15 cellular contexts compared by ENCODE assay signal in genomic region chr11:116109228-116109627, GRCh38.
A peak's percentile ranks its signal among the peaks of the same experiment; 100 is the strongest.
DNase-seq lines count a peak whose midpoint lies in the region; ATAC-seq, FAIRE-seq and TF ChIP-seq lines count a peak whose summit lies in the region.
"Had no signal": no experiment of that assay in that cellular context is flagged by ENCODE, and none has a peak within 500 bp of the region (broad histone marks: within the 10 kb centered on the region; RNA-seq: fewer than 3 reads in every experiment).

No MANE protein-coding gene starts in this region.

- no peak overlapping the region for H2BK15ac ChIP-seq in IMR-90 (ENCODE audit: low read depth, low read length)

- POLR2A ChIA-PET in IMR-90 (lab: Charles Lee; ENCODE audit: unreplicated experiment): no interaction called here

- no TSS peak for BruUV-seq in IMR-90 (replicated peaks; lab: Mats Ljungman, UMichigan)

- H2AK9ac ChIP-seq in IMR-90 (replicated peaks; ENCODE audit: low read depth, low read length, poor library complexity): no peak overlapping the region

- CTCF ChIA-PET in IMR-90 (lab: Yijun Ruan, JAX): no interaction called here

- no peak overlapping the region for H2AK5ac ChIP-seq in IMR-90 (ENCODE audit: low read depth, low read length)

- TF ChIP-seq RAD21 in IMR-90 (IDR thresholded peaks at IDR 0.05; ENCODE audit: low read length): no peak

- no peaks in the 10 kb centered on the region for H3K4me1 ChIP-seq in IMR-90 (ENCODE audit: control insufficient read depth, insufficient read depth, low read length)
- peaks cover 13% of the 10 kb centered on the region for H3K4me1 ChIP-seq in keratinocyte (ENCODE audit: control insufficient read depth, extremely low read depth, insufficient read depth, low read length)
- no peaks in the 10 kb centered on the region for H3K4me1 ChIP-seq in MM.1S (ENCODE audit: low read length)

- H3K27me3 ChIP-seq in IMR-90 (ENCODE audit: control insufficient read depth, insufficient read depth, low read length) (no peaks in the 10 kb centered on the region), keratinocyte (ENCODE audit: control insufficient read depth, extremely low read depth, insufficient read depth, low read length) (no peaks in the 10 kb centered on the region), MM.1S (replicated peaks; ENCODE audit: insufficient read depth, low read length) (no peaks in the 10 kb centered on the region)
- H3K27me3 ChIP-seq: BLaER1 treated with 17β-estradiol and CSF1 and Interleukin-3, amounts not matched to agents 10 nM and 100 nM had no signal

- no CpG with 5 or more reads among the region's 5 CpGs for WGBS in IMR-90 (ENCODE audit: extremely low coverage in 2 of 2, insufficient read length in 1 of 2), 2 experiments

- H3K9me1 ChIP-seq in IMR-90 (ENCODE audit: insufficient read depth, low read length): no peaks in the 10 kb centered on the region
- H3K9me1 ChIP-seq in keratinocyte (ENCODE audit: control insufficient read depth, extremely low read depth, insufficient read depth, low read length): no peaks in the 10 kb centered on the region

- FAIRE-seq in keratinocyte (lab: Jason Lieb, UNC): peak; percentile 84
- no peak for FAIRE-seq in GM12892 (lab: Jason Lieb, UNC)

- H3K23ac ChIP-seq in IMR-90 (ENCODE audit: low read depth, low read length): no peak overlapping the region

- no peak overlapping the region for H4K91ac ChIP-seq in IMR-90 (ENCODE audit: insufficient read depth, low read depth, low read length)

- no peaks in the 10 kb centered on the region for H3K9me2 ChIP-seq in MM.1S (replicated peaks; ENCODE audit: insufficient read depth, low read length)

- no peak overlapping the region for H2BK120ac ChIP-seq in IMR-90 (ENCODE audit: low read depth, low read length)

- H2AFZ ChIP-seq in IMR-90 (replicated peaks; ENCODE audit: low read length, poor library complexity): no peak overlapping the region
- H2AFZ ChIP-seq in keratinocyte (ENCODE audit: control insufficient read depth, low read length): no peak overlapping the region
- H2AFZ ChIP-seq in MM.1S (ENCODE audit: low read length): no peak overlapping the region
- H2AFZ ChIP-seq: neural progenitor cell had no signal

- H3K14ac ChIP-seq in IMR-90 (replicated peaks; ENCODE audit: low read depth, low read length): no peak overlapping the region

- H3K4ac ChIP-seq in IMR-90 (ENCODE audit: low read depth, low read length): no peak overlapping the region

- H3K9me3 ChIP-seq in IMR-90 (ENCODE audit: control insufficient read depth, insufficient read depth, low read length) (peaks cover 2% of the 10 kb centered on the region; the same call in 1 of the 2 replicates), keratinocyte (ENCODE audit: control insufficient read depth, low read depth, low read length) (no peaks in the 10 kb centered on the region), MM.1S (replicated peaks; ENCODE audit: insufficient read depth, low read length) (no peaks in the 10 kb centered on the region)

- TF ChIP-seq CTCF in IMR-90 (conservative IDR thresholded peaks at IDR 0.05; ENCODE audit: low read depth, low read length) (no peak), astrocyte of the cerebellum (IDR thresholded peaks at IDR 0.05; ENCODE audit: low read depth, low read length, missing control alignments) (no peak), keratinocyte (optimal IDR thresholded peaks at IDR 0.05 in 1 of 3, IDR thresholded peaks at IDR 0.05 in 1 of 3, conservative IDR thresholded peaks at IDR 0.05 in 1 of 3; ENCODE audit: extremely low read depth in 1 of 3, insufficient read depth in 2 of 3, low read length in 3 of 3) (no peak), MM.1S (IDR thresholded peaks at IDR 0.05; ENCODE audit: low read length) (no peak)

- H3K4me3 ChIP-seq in IMR-90 (ENCODE audit: insufficient read depth, low read depth, low read length) (no peak overlapping the region), astrocyte of the cerebellum (ENCODE audit: low read depth, low read length) (no peak overlapping the region), keratinocyte (ENCODE audit: control insufficient read depth in 2 of 3, extremely low read depth in 1 of 3, insufficient read depth in 2 of 3, low read depth in 1 of 3, low read length in 3 of 3) (no peak overlapping the region), MM.1S (ENCODE audit: low read length) (no peak overlapping the region)
- H3K4me3 ChIP-seq: BLaER1 treated with 17β-estradiol and CSF1 and Interleukin-3, amounts not matched to agents 10 nM and 100 nM; neural progenitor cell; SK-N-MC had no signal

- H3K79me2 ChIP-seq in keratinocyte (ENCODE audit: control insufficient read depth, insufficient read depth, low read length) (no peaks in the 10 kb centered on the region), MM.1S (ENCODE audit: low read length) (no peaks in the 10 kb centered on the region)

- H3K36me3 ChIP-seq in IMR-90 (ENCODE audit: control insufficient read depth, insufficient read depth, low read length) (no peaks in the 10 kb centered on the region), keratinocyte (ENCODE audit: control insufficient read depth in 2 of 2, extremely low read depth in 1 of 2, insufficient read depth in 2 of 2, low read length in 2 of 2) (no peaks in the 10 kb centered on the region), MM.1S (replicated peaks; ENCODE audit: insufficient read depth, low read length) (no peaks in the 10 kb centered on the region)
- H3K36me3 ChIP-seq: BLaER1 treated with 17β-estradiol and CSF1 and Interleukin-3, amounts not matched to agents 10 nM and 100 nM; neural progenitor cell had no signal

- dilution Hi-C loops in IMR-90 (cut with HindIII; ENCODE audit: low sequenced_read_pairs, unreplicated experiment) (no loop called here), keratinocyte (cut with MboI; ENCODE audit: extremely low pct_ligation_motif_present, low sequenced_read_pairs) (no loop called here)

- DNase-seq in AG20443 (ENCODE audit: low spot score) (peak; percentile 38), IMR-90 (peak; percentile 44), astrocyte of the cerebellum (ENCODE audit: low read depth) (peak; percentile 16), keratinocyte (ENCODE audit: low read depth, low spot score) (peak; percentile 61), MM.1S (no peak), SIG-M5 treated with dmso at 0.1 percent for 504 hours (lab: John Stamatoyannopoulos, UW; ENCODE audit: unreplicated experiment) (no peak), GM12892 (ENCODE audit: insufficient read length) (no peak)
- no peak for DNase-seq in activated CD8-positive, alpha-beta memory T cell treated with anti-CD3 and anti-CD28 coated beads, Interleukin-2, amount 50 U/mL, for 48 hours
- DNase-seq: activated effector memory CD4-positive, alpha-beta T cell treated with Interleukin-2 at 50 U/mL for 16 hours; foreskin fibroblast; Karpas-422; NCI-H510A had no signal

- H3K18ac ChIP-seq in IMR-90 (ENCODE audit: low read depth, low read length): no peak overlapping the region

- ATAC-seq in IMR-90 (ENCODE audit: low read depth): no peak

- no peaks in the 10 kb centered on the region for H3F3A ChIP-seq in MM.1S (ENCODE audit: insufficient read depth, low read length)

- H4K20me1 ChIP-seq in IMR-90 (ENCODE audit: insufficient read depth, low read length) (no peaks in the 10 kb centered on the region), keratinocyte (ENCODE audit: control insufficient read depth, extremely low read depth, insufficient read depth, low read length) (no peaks in the 10 kb centered on the region), MM.1S (ENCODE audit: insufficient read depth, low read length) (no peaks in the 10 kb centered on the region)
- H4K20me1 ChIP-seq: BLaER1 treated with 17β-estradiol and CSF1 and Interleukin-3, amounts not matched to agents 10 nM and 100 nM had no signal

- in situ Hi-C loops in IMR-90 (cut with MboI; ENCODE audit: low sequenced_read_pairs) (no loop called here), astrocyte of the cerebellum (cut with HindIII; ENCODE audit: low sequenced_read_pairs) (no loop called here)

- no peak overlapping the region for H4K8ac ChIP-seq in IMR-90 (ENCODE audit: low read depth in 2 of 2, low read length in 2 of 2)

- H3K9ac ChIP-seq in IMR-90 (ENCODE audit: low read depth, low read length) (no peak overlapping the region), keratinocyte (ENCODE audit: control insufficient read depth, extremely low read depth, insufficient read depth, low read length) (no peak overlapping the region), MM.1S (ENCODE audit: low read length) (no peak overlapping the region)
- H3K9ac ChIP-seq: BLaER1 treated with 17β-estradiol and CSF1 and Interleukin-3, amounts not matched to agents 10 nM and 100 nM; neural progenitor cell had no signal

- H3K27ac ChIP-seq in IMR-90 (ENCODE audit: insufficient read depth, low read length) (no peak overlapping the region), keratinocyte (ENCODE audit: control insufficient read depth, insufficient read depth, low read length) (no peak overlapping the region), MM.1S (ENCODE audit: low read length) (no peak overlapping the region)
- H3K27ac ChIP-seq: BLaER1 treated with 17β-estradiol and CSF1 and Interleukin-3, amounts not matched to agents 10 nM and 100 nM; neural progenitor cell; SK-N-MC had no signal

- no peak overlapping the region for H4K5ac ChIP-seq in IMR-90 (ENCODE audit: low read depth, low read length)

- no peaks in the 10 kb centered on the region for H3K79me1 ChIP-seq in IMR-90 (ENCODE audit: low read depth in 1 of 2, low read length in 2 of 2)

- H3K4me2 ChIP-seq in IMR-90 (ENCODE audit: low read depth, low read length) (no peak overlapping the region), keratinocyte (ENCODE audit: control insufficient read depth, extremely low read depth, insufficient read depth, low read depth, low read length) (peak overlapping the region; percentile 18), MM.1S (ENCODE audit: low read depth, low read length) (no peak overlapping the region)
- H3K4me2 ChIP-seq: neural progenitor cell had no signal

- H2BK20ac ChIP-seq in IMR-90 (ENCODE audit: low read depth, low read length): no peak overlapping the region

- no peak for TF ChIP-seq POLR2A in IMR-90 (IDR thresholded peaks at IDR 0.05; ENCODE audit: low read depth, low read length)
- no peak for TF ChIP-seq POLR2A in GM12892 (IDR thresholded peaks at IDR 0.05; ENCODE audit: low read depth, low read length)

- no peak overlapping the region for H2BK5ac ChIP-seq in IMR-90 (ENCODE audit: low read depth, low read length, poor library complexity, severe bottlenecking)

- H3K56ac ChIP-seq in IMR-90 (ENCODE audit: extremely low read depth, insufficient read depth, low read length): no peak overlapping the region

- intact Hi-C loops in IMR-90 (cut with micrococcal nuclease): no loop called here

TF ChIP-seq in IMR-90, 13 proteins besides CTCF, POLR2A, EP300 and RAD21 (continues in another document):
- TF ChIP-seq SMC3 (IDR thresholded peaks at IDR 0.05; ENCODE audit: low read depth, low read length) (no peak), NFE2L2 (IDR thresholded peaks at IDR 0.05; ENCODE audit: low read depth, low read length) (no peak), MAZ (IDR thresholded peaks at IDR 0.05; ENCODE audit: borderline replicate concordance, low read depth, low read length) (no peak), CEBPB (IDR thresholded peaks at IDR 0.05; ENCODE audit: low read depth, low read length) (no peak)

Comparison
In these comparisons a context has a peak if more than half of its experiments do, and no peak if none do; other contexts are left out.
1. DNase-seq: peak in AG20443 (single experiment), IMR-90 (single experiment), astrocyte of the cerebellum (single experiment) and keratinocyte (single experiment); none in MM.1S (single experiment), SIG-M5 treated with dmso at 0.1 percent for 504 hours (single experiment), GM12892 (single experiment) and activated CD8-positive, alpha-beta memory T cell treated with anti-CD3 and anti-CD28 coated beads, Interleukin-2, amount 50 U/mL, for 48 hours (single experiment).